Comparison of ENCODE assay signal across 8 cellular contexts in genomic region chr17:76528528-76529223, GRCh38. TPM values are rescaled to one million over a fixed set of nuclear protein-coding genes. Genes with fewer than 3 reads are reported as not detected.
DNase-seq lines count a peak whose midpoint lies in the region; TF ChIP-seq lines count a peak whose summit lies in the region.

No MANE protein-coding gene starts in this region.

- H3K27me3 Mint-ChIP-seq in stimulated activated naive CD8-positive, alpha-beta T cell treated with anti-CD3 and anti-CD28 coated beads, Interleukin-15, Interleukin-2, amounts not matched to agents 100 ng/mL and 50 ng/mL, for 24 hours: no peaks in the 10 kb centered on the region

- peaks cover 24 to 55% of the 10 kb centered on the region in 2 donors for H3K4me1 ChIP-seq in adrenal gland (replicated peaks in 1 of 2)
- H3K4me1 ChIP-seq in right atrium auricular region: peaks cover 0 to 64% of the 10 kb centered on the region in 2 donors

- DNase-seq in adrenal gland (peak in 1 of 7 donors; percentile 24), right atrium auricular region (ENCODE audit: low spot score) (peak; percentile 91), HCEC 1CT (no peak), cerebellar cortex (ENCODE audit: low spot score) (no peak), ureter (ENCODE audit: low spot score) (no peak), WERI-Rb-1 (no peak)

- no peaks in the 10 kb centered on the region for H3K36me3 Mint-ChIP-seq in stimulated activated naive CD8-positive, alpha-beta T cell treated with anti-CD3 and anti-CD28 coated beads, Interleukin-15, Interleukin-2, amounts not matched to agents 100 ng/mL and 50 ng/mL, for 24 hours (ENCODE audit: low read depth)

- 55 to 64% (median 62%) methylated on average over 29 to 31 of the region's 31 CpGs for WGBS in adrenal gland, 4 donors

- peak overlapping the region; percentile 68 for H3K27ac Mint-ChIP-seq in stimulated activated naive CD8-positive, alpha-beta T cell treated with anti-CD3 and anti-CD28 coated beads, Interleukin-15, Interleukin-2, amounts not matched to agents 100 ng/mL and 50 ng/mL, for 24 hours

- H3K4me3 ChIP-seq in adrenal gland: no peak overlapping the region
- H3K4me3 ChIP-seq in right atrium auricular region: peak overlapping the region; percentile 4 to 36
- no peak overlapping the region for H3K4me3 ChIP-seq in WERI-Rb-1 (ENCODE audit: low read depth, low read length)

- H3K9me3 ChIP-seq in adrenal gland (replicated peaks in 1 of 3) (no peaks in the 10 kb centered on the region), right atrium auricular region (no peaks in the 10 kb centered on the region), WERI-Rb-1 (ENCODE audit: severe bottlenecking) (no peaks in the 10 kb centered on the region)

- H3K4me3 Mint-ChIP-seq in stimulated activated naive CD8-positive, alpha-beta T cell treated with anti-CD3 and anti-CD28 coated beads, Interleukin-15, Interleukin-2, amounts not matched to agents 100 ng/mL and 50 ng/mL, for 24 hours: peak overlapping the region; percentile 59

- no peaks in the 10 kb centered on the region for H3K9me3 Mint-ChIP-seq in stimulated activated naive CD8-positive, alpha-beta T cell treated with anti-CD3 and anti-CD28 coated beads, Interleukin-15, Interleukin-2, amounts not matched to agents 100 ng/mL and 50 ng/mL, for 24 hours

- H3K4me1 Mint-ChIP-seq in stimulated activated naive CD8-positive, alpha-beta T cell treated with anti-CD3 and anti-CD28 coated beads, Interleukin-15, Interleukin-2, amounts not matched to agents 100 ng/mL and 50 ng/mL, for 24 hours (ENCODE audit: low read depth): peaks cover 31% of the 10 kb centered on the region

- H3K36me3 ChIP-seq in adrenal gland (replicated peaks in 1 of 2): no peaks in the 10 kb centered on the region
- peaks cover 8% of the 10 kb centered on the region for H3K36me3 ChIP-seq in right atrium auricular region
- H3K36me3 ChIP-seq in WERI-Rb-1: no peaks in the 10 kb centered on the region

- no peak for TF ChIP-seq CTCF in adrenal gland (IDR thresholded peaks at IDR 0.05)
- TF ChIP-seq CTCF in right atrium auricular region (IDR thresholded peaks at IDR 0.05): peak in 1 of 2 donors; percentile 49
- TF ChIP-seq CTCF in WERI-Rb-1 (IDR thresholded peaks at IDR 0.05; ENCODE audit: low read depth, low read length): no peak

- H3K27me3 ChIP-seq in adrenal gland (no peaks in the 10 kb centered on the region), right atrium auricular region (no peaks in the 10 kb centered on the region), WERI-Rb-1 (ENCODE audit: insufficient read depth, low read depth, severe bottlenecking) (no peaks in the 10 kb centered on the region)

- H3K27ac ChIP-seq in adrenal gland (peak overlapping the region in 4 of 5 donors; percentile 62 to 91 (median 78)), right atrium auricular region (peak overlapping the region; percentile 94), WERI-Rb-1 (no peak overlapping the region; the same call in 1 of the 2 replicates)

- TF ChIP-seq POLR2A in GM19193 (IDR thresholded peaks at IDR 0.05; ENCODE audit: extremely low read depth, insufficient read depth, insufficient read length) (peak; percentile 31), adrenal gland (IDR thresholded peaks at IDR 0.05) (no peak)

- intact Hi-C loops in adrenal gland (cut with DNase I): loop anchor here in 1 of 2 donors (10.0 kb wide), 2 partner anchors 56 to 96 kb away; partner anchors contain the start of gene ST6GALNAC2

RNA-seq across cellular contexts. Expression of gene CYGB, which starts 8.8 kb away (rescaled TPM):
- 10 to 100 TPM in 7 of 8 donors, 1 to 10 TPM in 1; 9.5 to 18.1 (median 14.3) TPM for total RNA-seq in adrenal gland
- 10 to 100 TPM in 2 of 3 donors, 1 to 10 TPM in 1; 7.8 to 38.3 (median 32.1) TPM for polyA plus RNA-seq in adrenal gland
- 10 to 100 TPM; 23.0 to 48.7 TPM for total RNA-seq in right atrium auricular region
- total RNA-seq in ureter: 24.6 TPM

RNA-seq across cellular contexts. Expression of gene PRCD, which starts 11.2 kb away (rescaled TPM):
- total RNA-seq in adrenal gland (1 to 10 TPM in 6 of 8 donors, not detected in 2; 1.5 to 5.7 (median 2.8) TPM), right atrium auricular region (1 to 10 TPM; 2.1 to 3.5 TPM), ureter (11.5 TPM)
- 10 to 100 TPM in 2 of 3 donors, 1 to 10 TPM in 1; 4.5 to 37.2 (median 14.3) TPM for polyA plus RNA-seq in adrenal gland

RNA-seq across cellular contexts. Expression of gene RHBDF2, which starts 27.5 kb away (rescaled TPM):
- 100 to 1,000 TPM in 1 of 8 donors, 10 to 100 TPM in 7; 12.3 to 156 (median 43.8) TPM for total RNA-seq in adrenal gland
- 10 to 100 TPM in 2 of 3 donors, 1 to 10 TPM in 1; 4.9 to 39.3 (median 19.1) TPM for polyA plus RNA-seq in adrenal gland
- 10 to 100 TPM; 13.6 to 14.8 TPM for total RNA-seq in right atrium auricular region
- total RNA-seq in ureter: 41.6 TPM

RNA-seq across cellular contexts. Expression of gene ST6GALNAC2, which starts 57.0 kb away (rescaled TPM):
- 10 to 100 TPM in 2 of 8 donors, 1 to 10 TPM in 6; 4.5 to 37.8 (median 6.4) TPM for total RNA-seq in adrenal gland
- 1 to 10 TPM; 3.4 to 4.3 (median 3.8) TPM for polyA plus RNA-seq in adrenal gland
- total RNA-seq in right atrium auricular region: 1 to 10 TPM; 4.5 to 6.4 TPM
- total RNA-seq in ureter: 28.7 TPM

Comparison
In these comparisons a context has a peak if more than half of its experiments do, and no peak if none do; other contexts are left out.
1. H3K4me3 ChIP-seq: peak in right atrium auricular region (2 of 2); none in adrenal gland (0 of 4) and WERI-Rb-1 (single experiment).